ENCODE assay signal across 13 cellular contexts in genomic region chr22:41943661-41944209, GRCh38. TPM values are rescaled to one million over a fixed set of nuclear protein-coding genes. Genes with fewer than 3 reads are reported as not detected.
DNase-seq lines count a peak whose midpoint lies in the region; ATAC-seq and TF ChIP-seq lines count a peak whose summit lies in the region.
"Had no signal": no experiment of that assay in that cellular context is flagged by ENCODE, and none has a peak within 500 bp of the region (broad histone marks: within the 10 kb centered on the region; RNA-seq: fewer than 3 reads in every experiment).

No MANE protein-coding gene starts in this region.

- no peak overlapping the region for H4K5ac ChIP-seq in IMR-90 (ENCODE audit: low read depth, low read length)

- in situ Hi-C loops in IMR-90 (cut with MboI; ENCODE audit: low sequenced_read_pairs): loop anchor here (5.0 kb wide), 1 partner anchor 246 kb away; the partner anchor contains the start of gene MEI1

- H2BK120ac ChIP-seq in IMR-90 (ENCODE audit: low read depth, low read length): no peak overlapping the region

- H3K9me3 Mint-ChIP-seq in natural killer cell: no peaks in the 10 kb centered on the region
- H3K9me3 Mint-ChIP-seq: nephron progenitor cell had no signal

- no peaks in the 10 kb centered on the region for H3K9me1 ChIP-seq in IMR-90 (ENCODE audit: insufficient read depth, low read length)

- H3K36me3 ChIP-seq in DOHH2 (ENCODE audit: control insufficient read depth, low read length): peaks cover 72% of the 10 kb centered on the region
- H3K36me3 ChIP-seq in IMR-90 (ENCODE audit: control insufficient read depth, insufficient read depth, low read length): no peaks in the 10 kb centered on the region

- TF ChIP-seq CTCF in DOHH2 (IDR thresholded peaks at IDR 0.05; ENCODE audit: low read depth, low read length, poor library complexity, severe bottlenecking): no peak
- no peak for TF ChIP-seq CTCF in IMR-90 (conservative IDR thresholded peaks at IDR 0.05; ENCODE audit: low read depth, low read length)
- no peak for TF ChIP-seq CTCF in natural killer cell (IDR thresholded peaks at IDR 0.05)

- H3K4me1 ChIP-seq in DOHH2 (ENCODE audit: control insufficient read depth, low read length): peaks cover 77% of the 10 kb centered on the region
- peaks cover 14% of the 10 kb centered on the region for H3K4me1 ChIP-seq in IMR-90 (ENCODE audit: control insufficient read depth, insufficient read depth, low read length)

- no peak overlapping the region for H2BK20ac ChIP-seq in IMR-90 (ENCODE audit: low read depth, low read length)

- dilution Hi-C loops in IMR-90 (cut with HindIII; ENCODE audit: low sequenced_read_pairs, unreplicated experiment): no loop called here

- H3K14ac ChIP-seq in IMR-90 (replicated peaks; ENCODE audit: low read depth, low read length): no peak overlapping the region

- CTCF ChIA-PET in IMR-90 (lab: Yijun Ruan, JAX): interaction anchor here (1.5 to 2.0 kb wide), 2 partner anchors 197 to 247 kb away, joined by 5 to 9 read pairs; no protein-coding TSS in a partner anchor

- H3K56ac ChIP-seq in IMR-90 (ENCODE audit: extremely low read depth, insufficient read depth, low read length): no peak overlapping the region

- H3K27ac ChIP-seq in DOHH2 (ENCODE audit: low read depth, low read length) (peak overlapping the region; percentile 87), IMR-90 (ENCODE audit: insufficient read depth, low read length) (no peak overlapping the region)

- no peak overlapping the region for H4K8ac ChIP-seq in IMR-90 (ENCODE audit: low read depth in 2 of 2, low read length in 2 of 2)

- peaks cover 21 to 40% of the 10 kb centered on the region in 2 donors for H3K4me1 Mint-ChIP-seq in natural killer cell

- H3K79me2 ChIP-seq in DOHH2 (ENCODE audit: control insufficient read depth, low read length): peaks cover 90% of the 10 kb centered on the region

- no peaks in the 10 kb centered on the region for H3K9me2 ChIP-seq in DOHH2 (replicated peaks; ENCODE audit: control insufficient read depth, low read length)

- peak overlapping the region; percentile 81 for H3K4me3 ChIP-seq in DOHH2 (ENCODE audit: low read length)
- H3K4me3 ChIP-seq in IMR-90 (ENCODE audit: insufficient read depth, low read depth, low read length): no peak overlapping the region

- H2AFZ ChIP-seq in IMR-90 (replicated peaks; ENCODE audit: low read length, poor library complexity): peak overlapping the region; percentile 59

- no peak overlapping the region for H2BK5ac ChIP-seq in IMR-90 (ENCODE audit: low read depth, low read length, poor library complexity, severe bottlenecking)

- DNase-seq in IMR-90 (peak; percentile 39), amniotic epithelial cell (ENCODE audit: low read depth) (peak; percentile 16), natural killer cell (no peak), NCI-H82 (lab: John Stamatoyannopoulos, UW) (no peak), OCI-M1 (lab: John Stamatoyannopoulos, UW) (no peak), C1 segment of cervical spinal cord (lab: John Stamatoyannopoulos, UW) (no peak)
- DNase-seq in stimulated activated naive CD4-positive, alpha-beta T cell (lab: John Stamatoyannopoulos, UW): no peak
- DNase-seq: activated gamma-delta T cell; effector memory CD4-positive, alpha-beta T cell; GOT3; nephron progenitor cell had no signal

- intact Hi-C loops in IMR-90 (cut with micrococcal nuclease): no loop called here
- intact Hi-C loops in natural killer cell (cut with micrococcal nuclease): no loop called here

- peak overlapping the region; percentile 45 for H3K4me3 Mint-ChIP-seq in natural killer cell
- H3K4me3 Mint-ChIP-seq: nephron progenitor cell had no signal

- no peak for TF ChIP-seq RAD21 in IMR-90 (IDR thresholded peaks at IDR 0.05; ENCODE audit: low read length)

- H2BK15ac ChIP-seq in IMR-90 (ENCODE audit: low read depth, low read length): no peak overlapping the region

- H3K9me3 ChIP-seq in DOHH2 (ENCODE audit: control insufficient read depth, insufficient read depth, low read length): no peaks in the 10 kb centered on the region
- H3K9me3 ChIP-seq in IMR-90 (ENCODE audit: control insufficient read depth, insufficient read depth, low read length): no peaks in the 10 kb centered on the region

- no peaks in the 10 kb centered on the region for H3K36me3 Mint-ChIP-seq in natural killer cell

- no peak for TF ChIP-seq POLR2A in IMR-90 (IDR thresholded peaks at IDR 0.05; ENCODE audit: low read depth, low read length)

- H3K9ac ChIP-seq in IMR-90 (ENCODE audit: low read depth, low read length): no peak overlapping the region

- H3K79me1 ChIP-seq in IMR-90 (ENCODE audit: low read depth in 1 of 2, low read length in 2 of 2): peaks cover 5 to 28% of the 10 kb centered on the region in 2 experiments

- H3K27me3 ChIP-seq in DOHH2 (ENCODE audit: control insufficient read depth, low read length) (no peaks in the 10 kb centered on the region), IMR-90 (ENCODE audit: control insufficient read depth, insufficient read depth, low read length) (no peaks in the 10 kb centered on the region)

- H3K4ac ChIP-seq in IMR-90 (ENCODE audit: low read depth, low read length): no peak overlapping the region

- no peak overlapping the region for H4K91ac ChIP-seq in IMR-90 (ENCODE audit: insufficient read depth, low read depth, low read length)

- H3K27me3 Mint-ChIP-seq in natural killer cell (ENCODE audit: low read depth in 2 of 2): no peaks in the 10 kb centered on the region

- no TSS peak for BruUV-seq in IMR-90 (replicated peaks; lab: Mats Ljungman, UMichigan)

- H3K27ac Mint-ChIP-seq in natural killer cell: no peak overlapping the region
- H3K27ac Mint-ChIP-seq: nephron progenitor cell had no signal

- H3K4me2 ChIP-seq in DOHH2 (ENCODE audit: low read length): peak overlapping the region; percentile 75
- no peak overlapping the region for H3K4me2 ChIP-seq in IMR-90 (ENCODE audit: low read depth, low read length)

- H2AK5ac ChIP-seq in IMR-90 (ENCODE audit: low read depth, low read length): no peak overlapping the region

- no peak overlapping the region for H3K23ac ChIP-seq in IMR-90 (ENCODE audit: low read depth, low read length)

- peak overlapping the region; percentile 44 for H2AK9ac ChIP-seq in IMR-90 (replicated peaks; ENCODE audit: low read depth, low read length, poor library complexity)

- ATAC-seq in IMR-90 (ENCODE audit: low read depth): no peak
- no peak for ATAC-seq in natural killer cell

- no peak overlapping the region for H3K18ac ChIP-seq in IMR-90 (ENCODE audit: low read depth, low read length)

- peaks cover 58% of the 10 kb centered on the region for H3F3A ChIP-seq in DOHH2 (ENCODE audit: control insufficient read depth, insufficient read depth)

- POLR2A ChIA-PET in IMR-90 (lab: Charles Lee; ENCODE audit: unreplicated experiment): interaction anchor here (0.7 kb wide), 1 partner anchor 221 kb away, joined by 3 read pairs; no protein-coding TSS in a partner anchor

- WGBS in IMR-90 (ENCODE audit: extremely low coverage in 2 of 2, insufficient read length in 1 of 2), 2 experiments: no CpG with 5 or more reads among the region's 9 CpGs

- H4K20me1 ChIP-seq in DOHH2 (ENCODE audit: control insufficient read depth, insufficient read depth, low read depth, low read length) (peaks cover 11% of the 10 kb centered on the region), IMR-90 (ENCODE audit: insufficient read depth, low read length) (peaks cover 6% of the 10 kb centered on the region; the same call in 1 of the 2 replicates)

TF ChIP-seq in IMR-90, 13 proteins besides CTCF, POLR2A, EP300 and RAD21:
- TF ChIP-seq CHD1 (IDR thresholded peaks at IDR 0.05; ENCODE audit: low read depth, low read length) (no peak), FOS (IDR thresholded peaks at IDR 0.05; ENCODE audit: low read depth, low read length) (no peak), MXI1 (IDR thresholded peaks at IDR 0.05; ENCODE audit: borderline replicate concordance, low read depth, low read length) (no peak), SMC3 (IDR thresholded peaks at IDR 0.05; ENCODE audit: low read depth, low read length) (no peak), BHLHE40 (IDR thresholded peaks at IDR 0.05; ENCODE audit: low read depth, low read length) (no peak), USF2 (IDR thresholded peaks at IDR 0.05; ENCODE audit: low read depth, low read length) (no peak)

RNA-seq across cellular contexts. Expression of gene CENPM, which starts 3.2 kb away (rescaled TPM):
- total RNA-seq in IMR-90 (2012; rRNA removed): 14.7 and 18.1 TPM in 2 replicates
- 20.1 and 31.3 TPM in 2 replicates for polyA plus RNA-seq in IMR-90 (2012; rRNA removed)
- 10.5 and 19.3 TPM in 2 replicates for polyA plus RNA-seq in IMR-90 (2012; cell fraction: cytosol; rRNA removed)
- polyA plus RNA-seq in IMR-90 (2012; cell fraction: nucleus; rRNA removed; ENCODE audit: low replicate concordance): 8.7 and 23.0 TPM in 2 replicates
- 1 to 10 TPM; 4.2 to 7.1 (median 6.1) TPM for total RNA-seq in natural killer cell

RNA-seq across cellular contexts. Expression of gene TNFRSF13C, which starts 17.1 kb away (rescaled TPM):
- under 0.01 TPM in 1 of 2 replicates, not detected in the other for total RNA-seq in IMR-90 (2012; rRNA removed)
- polyA plus RNA-seq in IMR-90 (2012; rRNA removed): 0.14 and 0.16 TPM in 2 replicates
- 0.08 and 0.09 TPM in 2 replicates for polyA plus RNA-seq in IMR-90 (2012; cell fraction: cytosol; rRNA removed)
- polyA plus RNA-seq in IMR-90 (2012; cell fraction: nucleus; rRNA removed; ENCODE audit: low replicate concordance): 1.1 and 1.9 TPM in 2 replicates
- 1 to 10 TPM; 2.4 to 3.2 (median 2.7) TPM for total RNA-seq in natural killer cell

RNA-seq across cellular contexts. Expression of gene SEPTIN3, which starts 25.5 kb away (rescaled TPM):
- total RNA-seq in IMR-90 (2012; rRNA removed): under 0.01 and 0.18 TPM in 2 replicates
- polyA plus RNA-seq in IMR-90 (2012; rRNA removed): 0.14 and 0.15 TPM in 2 replicates
- 0.02 and 0.13 TPM in 2 replicates for polyA plus RNA-seq in IMR-90 (2012; cell fraction: cytosol; rRNA removed)
- 0.12 and 0.17 TPM in 2 replicates for polyA plus RNA-seq in IMR-90 (2012; cell fraction: nucleus; rRNA removed; ENCODE audit: low replicate concordance)
- total RNA-seq in natural killer cell: under 1 TPM in 1 of 3 donors, not detected in 2; 0.38 TPM
- total RNA-seq: LHCN-M2 had no signal

RNA-seq across cellular contexts. Expression of gene SHISA8, which starts 28.9 kb away (rescaled TPM):
- total RNA-seq in IMR-90 (2012; rRNA removed) (not detected in 2 replicates), natural killer cell (under 1 TPM in 1 of 3 donors, not detected in 2; 0.24 TPM)
- polyA plus RNA-seq in IMR-90 (2012; rRNA removed): not detected in 2 replicates
- polyA plus RNA-seq in IMR-90 (2012; cell fraction: cytosol; rRNA removed): not detected in 2 replicates
- polyA plus RNA-seq in IMR-90 (2012; cell fraction: nucleus; rRNA removed; ENCODE audit: low replicate concordance): not detected in 2 replicates
- total RNA-seq: LHCN-M2 had no signal

Comparison
In these comparisons a context has a peak if more than half of its experiments do, and no peak if none do; other contexts are left out.
1. DNase-seq: peak in IMR-90 (single experiment) and amniotic epithelial cell (single experiment); none in natural killer cell (single experiment), stimulated activated naive CD4-positive, alpha-beta T cell (0 of 6), NCI-H82 (single experiment), OCI-M1 (single experiment) and C1 segment of cervical spinal cord (0 of 14).